In the genomic region with DNA sequence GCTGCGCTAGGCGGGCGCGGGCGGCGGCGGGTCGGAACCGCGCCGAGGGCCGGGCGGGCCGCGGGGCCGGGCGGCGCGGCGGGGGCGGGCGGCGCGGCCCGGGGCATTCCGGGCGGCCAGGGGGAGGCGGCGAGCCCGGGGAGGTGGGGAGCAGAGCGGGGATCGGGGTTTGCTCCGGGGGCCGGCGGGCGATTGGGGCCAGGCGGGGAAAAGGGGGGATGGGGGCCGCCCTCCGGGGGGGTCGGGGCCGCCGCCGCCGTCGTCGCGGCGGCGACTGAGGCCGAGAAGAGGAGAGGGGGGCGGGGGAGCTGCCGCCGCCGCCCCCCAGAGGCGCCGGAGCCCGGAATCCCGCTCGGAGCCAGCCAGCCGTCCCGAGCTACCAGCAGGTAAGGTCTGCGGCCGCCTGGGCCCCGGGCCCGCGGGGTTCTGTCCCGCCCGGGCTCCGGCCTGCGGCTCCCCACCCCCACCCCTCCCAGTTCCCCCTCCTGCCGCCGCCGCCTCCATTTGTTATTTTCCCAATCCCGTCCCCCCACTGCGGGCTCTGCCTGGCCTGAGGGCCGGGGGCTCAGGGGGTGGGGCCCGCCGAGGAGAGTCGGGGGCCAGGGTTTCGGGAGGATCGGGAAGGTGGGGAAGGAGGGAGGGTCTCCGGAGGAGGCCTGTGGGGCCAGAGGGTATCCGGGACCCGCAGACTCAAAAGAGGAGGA, we compare ENCODE assay signal across 1 cellular context.
TF ChIP-seq lines count a peak whose summit lies in the region.

No MANE protein-coding gene starts in this region.

TF ChIP-seq in GM23338, 12 proteins besides CTCF, POLR2A, EP300 and RAD21:
- TF ChIP-seq ZNF462 (CRISPR knock-in tag; IDR thresholded peaks at IDR 0.05) (no peak), POLR2AphosphoS5 (IDR thresholded peaks at IDR 0.05; ENCODE audit: low read depth) (no peak), JUNB (IDR thresholded peaks at IDR 0.05; ENCODE audit: unreplicated experiment) (no peak), NANOG (IDR thresholded peaks at IDR 0.05; ENCODE audit: borderline replicate concordance) (no peak), ZNF331 (CRISPR knock-in tag; IDR thresholded peaks at IDR 0.05; ENCODE audit: low read depth) (no peak), STAT1 (IDR thresholded peaks at IDR 0.05; ENCODE audit: unreplicated experiment) (no peak), EZH2phosphoT487 (IDR thresholded peaks at IDR 0.05; ENCODE audit: unreplicated experiment) (no peak), EZH2 (IDR thresholded peaks at IDR 0.05; ENCODE audit: low read depth, unreplicated experiment) (no peak), ZNF114 (CRISPR knock-in tag; IDR thresholded peaks at IDR 0.05) (no peak), CREB1 (CRISPR knock-in tag; IDR thresholded peaks at IDR 0.05; ENCODE audit: low read depth) (no peak)
- TF ChIP-seq, protein P1, sequence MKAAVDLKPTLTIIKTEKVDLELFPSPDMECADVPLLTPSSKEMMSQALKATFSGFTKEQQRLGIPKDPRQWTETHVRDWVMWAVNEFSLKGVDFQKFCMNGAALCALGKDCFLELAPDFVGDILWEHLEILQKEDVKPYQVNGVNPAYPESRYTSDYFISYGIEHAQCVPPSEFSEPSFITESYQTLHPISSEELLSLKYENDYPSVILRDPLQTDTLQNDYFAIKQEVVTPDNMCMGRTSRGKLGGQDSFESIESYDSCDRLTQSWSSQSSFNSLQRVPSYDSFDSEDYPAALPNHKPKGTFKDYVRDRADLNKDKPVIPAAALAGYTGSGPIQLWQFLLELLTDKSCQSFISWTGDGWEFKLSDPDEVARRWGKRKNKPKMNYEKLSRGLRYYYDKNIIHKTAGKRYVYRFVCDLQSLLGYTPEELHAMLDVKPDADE (IDR thresholded peaks at IDR 0.05) = no peak
- TF ChIP-seq, protein P2, sequence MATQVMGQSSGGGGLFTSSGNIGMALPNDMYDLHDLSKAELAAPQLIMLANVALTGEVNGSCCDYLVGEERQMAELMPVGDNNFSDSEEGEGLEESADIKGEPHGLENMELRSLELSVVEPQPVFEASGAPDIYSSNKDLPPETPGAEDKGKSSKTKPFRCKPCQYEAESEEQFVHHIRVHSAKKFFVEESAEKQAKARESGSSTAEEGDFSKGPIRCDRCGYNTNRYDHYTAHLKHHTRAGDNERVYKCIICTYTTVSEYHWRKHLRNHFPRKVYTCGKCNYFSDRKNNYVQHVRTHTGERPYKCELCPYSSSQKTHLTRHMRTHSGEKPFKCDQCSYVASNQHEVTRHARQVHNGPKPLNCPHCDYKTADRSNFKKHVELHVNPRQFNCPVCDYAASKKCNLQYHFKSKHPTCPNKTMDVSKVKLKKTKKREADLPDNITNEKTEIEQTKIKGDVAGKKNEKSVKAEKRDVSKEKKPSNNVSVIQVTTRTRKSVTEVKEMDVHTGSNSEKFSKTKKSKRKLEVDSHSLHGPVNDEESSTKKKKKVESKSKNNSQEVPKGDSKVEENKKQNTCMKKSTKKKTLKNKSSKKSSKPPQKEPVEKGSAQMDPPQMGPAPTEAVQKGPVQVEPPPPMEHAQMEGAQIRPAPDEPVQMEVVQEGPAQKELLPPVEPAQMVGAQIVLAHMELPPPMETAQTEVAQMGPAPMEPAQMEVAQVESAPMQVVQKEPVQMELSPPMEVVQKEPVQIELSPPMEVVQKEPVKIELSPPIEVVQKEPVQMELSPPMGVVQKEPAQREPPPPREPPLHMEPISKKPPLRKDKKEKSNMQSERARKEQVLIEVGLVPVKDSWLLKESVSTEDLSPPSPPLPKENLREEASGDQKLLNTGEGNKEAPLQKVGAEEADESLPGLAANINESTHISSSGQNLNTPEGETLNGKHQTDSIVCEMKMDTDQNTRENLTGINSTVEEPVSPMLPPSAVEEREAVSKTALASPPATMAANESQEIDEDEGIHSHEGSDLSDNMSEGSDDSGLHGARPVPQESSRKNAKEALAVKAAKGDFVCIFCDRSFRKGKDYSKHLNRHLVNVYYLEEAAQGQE (IDR thresholded peaks at IDR 0.05; ENCODE audit: unreplicated experiment) = no peak
TF ChIP-seq in GM23338: peak in this region for 0.
